ENCODE assay signal across 11 cellular contexts in the genomic region with DNA sequence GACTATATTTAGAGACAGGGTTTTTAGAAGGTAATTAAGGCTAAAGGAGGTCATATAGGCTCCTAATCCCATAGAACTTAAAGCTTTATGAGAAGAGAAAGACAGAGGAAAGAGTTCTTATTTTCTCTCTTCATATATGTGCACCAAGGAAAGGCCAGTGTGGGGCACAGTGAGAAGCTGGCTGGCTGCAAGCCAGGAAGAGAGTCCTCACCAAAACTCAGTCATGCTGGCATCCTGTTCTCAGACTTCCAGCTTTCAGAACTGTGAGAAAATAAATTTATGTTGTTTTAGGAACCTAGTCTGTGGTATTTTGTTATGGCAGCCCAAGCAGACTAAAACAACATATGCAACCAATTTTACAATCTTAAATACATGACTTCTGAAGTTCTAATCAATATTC. TPM values are rescaled to one million over a fixed set of nuclear protein-coding genes. Genes with fewer than 3 reads are reported as not detected.
DNase-seq lines count a peak whose midpoint lies in the region; ATAC-seq and TF ChIP-seq lines count a peak whose summit lies in the region.
"Had no signal": no experiment of that assay in that cellular context is flagged by ENCODE, and none has a peak within 500 bp of the region (broad histone marks: within the 10 kb centered on the region; RNA-seq: fewer than 3 reads in every experiment).

No MANE protein-coding gene starts in this region.

- H3K9me2 ChIP-seq in hepatocyte (replicated peaks; ENCODE audit: insufficient read depth): no peaks in the 10 kb centered on the region

- no peak overlapping the region for H3K4me3 ChIP-seq in GM12864 (ENCODE audit: low read depth, low read length)
- no peak overlapping the region for H3K4me3 ChIP-seq in cardiac fibroblast (replicated peaks in 1 of 2; ENCODE audit: low read depth in 2 of 2, low read length in 2 of 2)
- H3K4me3 ChIP-seq in hepatocyte: no peak overlapping the region

- H4K20me1 ChIP-seq in hepatocyte (ENCODE audit: insufficient read depth, poor library complexity, severe bottlenecking): no peaks in the 10 kb centered on the region

- no peaks in the 10 kb centered on the region for H3K9me3 ChIP-seq in hepatocyte (ENCODE audit: low read depth)

- no peaks in the 10 kb centered on the region for H3K27me3 ChIP-seq in hepatocyte

- in situ Hi-C loops in GM13977 (cut with MboI; ENCODE audit: low pct_unique_long_range_greater_than_20kb, low sequenced_read_pairs, unreplicated experiment): no loop called here

- no peaks in the 10 kb centered on the region for H3K79me2 ChIP-seq in hepatocyte

- TF ChIP-seq CTCF in GM12864 (IDR thresholded peaks at IDR 0.05; ENCODE audit: low read depth, low read length, missing control alignments) (no peak), cardiac fibroblast (IDR thresholded peaks at IDR 0.05; ENCODE audit: low read depth, low read length) (no peak), GM13977 (IDR thresholded peaks at IDR 0.05; ENCODE audit: extremely low read depth, insufficient read depth, missing control alignments) (no peak), hepatocyte (IDR thresholded peaks at IDR 0.05; ENCODE audit: poor library complexity) (no peak)

- H2AFZ ChIP-seq in hepatocyte: no peak overlapping the region

- DNase-seq in GM12864 (ENCODE audit: low read depth) (peak; percentile 12), cardiac fibroblast (ENCODE audit: low read depth in 2 of 2) (peak; percentile 12 to 39), GM13977 (ENCODE audit: low spot score) (no peak), DMS53 (lab: John Stamatoyannopoulos, UW) (no peak), hepatocyte (ENCODE audit: low spot score) (no peak)
- no peak for DNase-seq in activated T-cell treated with anti-CD3 and anti-CD28 coated beads, Interleukin-2, amount 50 U/mL, for 24 hours
- DNase-seq: NCI-H1417, posterior cingulate gyrus had no signal

- no peak overlapping the region for H3K4me3 Mint-ChIP-seq in activated T-cell treated with anti-CD3 and anti-CD28 coated beads, Interleukin-2, amount 50 U/mL, for 24 hours
- H3K4me3 Mint-ChIP-seq: activated naive CD4-positive, alpha-beta T cell treated with anti-CD3 and anti-CD28 coated beads, Interleukin-2, amount 50 U/mL, for 24 hours had no signal

- H3K27me3 Mint-ChIP-seq in activated T-cell treated with anti-CD3 and anti-CD28 coated beads, Interleukin-2, amount 50 U/mL, for 24 hours: no peaks in the 10 kb centered on the region

- no peak overlapping the region for H3K4me2 ChIP-seq in hepatocyte

- no peak overlapping the region for H3K27ac Mint-ChIP-seq in activated T-cell treated with anti-CD3 and anti-CD28 coated beads, Interleukin-2, amount 50 U/mL, for 24 hours
- H3K27ac Mint-ChIP-seq: activated naive CD4-positive, alpha-beta T cell treated with anti-CD3 and anti-CD28 coated beads, Interleukin-2, amount 50 U/mL, for 24 hours had no signal

- H3K36me3 Mint-ChIP-seq in activated T-cell treated with anti-CD3 and anti-CD28 coated beads, Interleukin-2, amount 50 U/mL, for 24 hours (ENCODE audit: low read depth): no peaks in the 10 kb centered on the region
- H3K36me3 Mint-ChIP-seq: activated naive CD4-positive, alpha-beta T cell treated with anti-CD3 and anti-CD28 coated beads, Interleukin-2, amount 50 U/mL, for 24 hours had no signal

- H3K9me3 Mint-ChIP-seq in activated T-cell treated with anti-CD3 and anti-CD28 coated beads, Interleukin-2, amount 50 U/mL, for 24 hours: no peaks in the 10 kb centered on the region
- H3K9me3 Mint-ChIP-seq: activated naive CD4-positive, alpha-beta T cell treated with anti-CD3 and anti-CD28 coated beads, Interleukin-2, amount 50 U/mL, for 24 hours had no signal

- H3K4me1 ChIP-seq in hepatocyte (ENCODE audit: insufficient read depth): no peaks in the 10 kb centered on the region

- no peaks in the 10 kb centered on the region for H3K4me1 Mint-ChIP-seq in activated T-cell treated with anti-CD3 and anti-CD28 coated beads, Interleukin-2, amount 50 U/mL, for 24 hours (ENCODE audit: low read depth)
- H3K4me1 Mint-ChIP-seq: activated naive CD4-positive, alpha-beta T cell treated with anti-CD3 and anti-CD28 coated beads, Interleukin-2, amount 50 U/mL, for 24 hours had no signal

- H3K36me3 ChIP-seq in hepatocyte (replicated peaks; ENCODE audit: insufficient read depth, low read depth): no peaks in the 10 kb centered on the region

- H3K27ac ChIP-seq in hepatocyte: no peak overlapping the region

- ATAC-seq in GM21526 (IDR thresholded peaks at IDR 0.05; ENCODE audit: low FRiP score, unreplicated experiment) (peak; percentile 59), HG03442 (IDR thresholded peaks at IDR 0.05; ENCODE audit: unreplicated experiment) (peak; percentile 69)

RNA-seq across cellular contexts. Expression of a gene that starts 31.5 kb away (rescaled TPM):
- 19.4 and 19.6 TPM in 2 replicates for total RNA-seq in hepatocyte
- polyA plus RNA-seq in hepatocyte: 82.1 and 82.7 TPM in 2 replicates

Comparison
In these comparisons a context has a peak if more than half of its experiments do, and no peak if none do; other contexts are left out.
1. DNase-seq: peak in GM12864 (single experiment) and cardiac fibroblast (2 of 2); none in GM13977 (single experiment), activated T-cell treated with anti-CD3 and anti-CD28 coated beads, Interleukin-2, amount 50 U/mL, for 24 hours (single experiment), DMS53 (single experiment) and hepatocyte (single experiment).